Comparison of ENCODE assay signal across 8 cellular contexts in the genomic region with DNA sequence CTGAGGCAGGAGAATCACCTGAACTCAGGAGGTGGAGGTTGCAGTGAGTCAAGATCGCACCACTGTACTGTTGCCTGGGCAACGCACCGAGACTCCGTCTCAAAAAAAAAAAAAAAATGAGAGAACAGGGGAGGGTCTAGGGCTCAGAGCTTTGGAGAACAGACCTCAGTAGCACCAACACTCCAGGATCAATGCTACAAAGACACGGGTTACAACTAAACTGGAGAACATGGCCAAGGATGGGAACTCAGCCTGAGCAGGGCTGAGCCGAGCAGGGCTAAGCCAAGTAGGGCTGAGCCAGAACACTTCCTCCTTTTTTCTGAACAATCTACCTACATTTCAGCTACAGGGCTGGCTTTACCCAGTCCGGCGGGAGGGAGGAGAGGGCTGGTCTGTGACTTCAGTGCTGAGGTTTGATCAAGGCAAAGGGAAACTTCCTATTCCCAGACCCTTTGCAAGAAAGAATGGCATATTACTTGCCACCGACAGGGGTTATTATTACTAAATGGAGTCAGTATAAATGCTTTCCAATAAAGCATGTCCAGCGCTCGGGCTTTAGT. TPM values are rescaled to one million over a fixed set of nuclear protein-coding genes. Genes with fewer than 3 reads are reported as not detected.
A peak's percentile ranks its signal among the peaks of the same experiment; 100 is the strongest.
DNase-seq lines count a peak whose midpoint lies in the region; ATAC-seq, FAIRE-seq and TF ChIP-seq lines count a peak whose summit lies in the region.

No MANE protein-coding gene starts in this region.

- peak overlapping the region; percentile 96 for H3K27ac Mint-ChIP-seq in activated CD4-positive, alpha-beta T cell treated with anti-CD3 and anti-CD28 coated beads, Interleukin-2, amount 10 ng/mL, durations not matched to agents 7 days and 5 days

- H3K4me3 Mint-ChIP-seq in activated CD4-positive, alpha-beta T cell treated with anti-CD3 and anti-CD28 coated beads, Interleukin-2, amount 10 ng/mL, durations not matched to agents 7 days and 5 days: peak overlapping the region; percentile 80

- H3K9me3 Mint-ChIP-seq in activated CD4-positive, alpha-beta T cell treated with anti-CD3 and anti-CD28 coated beads, Interleukin-2, amount 10 ng/mL, durations not matched to agents 7 days and 5 days: no peaks in the 10 kb centered on the region

- POLR2A ChIA-PET in activated CD4-positive, alpha-beta T cell treated with anti-CD3 and anti-CD28 coated beads, Interleukin-2, amount 10 ng/mL, durations not matched to agents 7 days and 5 days (lab: Charles Lee): interaction anchor here (0.6 kb wide), 1 partner anchor 24 kb away, joined by 3 read pairs; no protein-coding TSS in a partner anchor

- DNase-seq in GM12864 (ENCODE audit: low read depth) (no peak), H54 (ENCODE audit: insufficient read length, low spot score) (peak; percentile 31), LNCaP clone FGC (ENCODE audit: low read depth) (no peak), BE2C (no peak), COR-L47 (lab: John Stamatoyannopoulos, UW) (no peak)
- DNase-seq in activated CD4-positive, alpha-beta T cell treated with anti-CD3 and anti-CD28 coated beads, Interleukin-2, amount 10 ng/mL, durations not matched to agents 7 days and 5 days: peak; percentile 63

- CTCF ChIA-PET in activated CD4-positive, alpha-beta T cell treated with anti-CD3 and anti-CD28 coated beads, Interleukin-2, amount 10 ng/mL, durations not matched to agents 7 days and 5 days (lab: Charles Lee): interaction anchor here (1.0 to 1.2 kb wide), 2 partner anchors 22 to 25 kb away, joined by 3 to 5 read pairs; no protein-coding TSS in a partner anchor

- H3K4me1 Mint-ChIP-seq in activated CD4-positive, alpha-beta T cell treated with anti-CD3 and anti-CD28 coated beads, Interleukin-2, amount 10 ng/mL, durations not matched to agents 7 days and 5 days: peaks cover 71% of the 10 kb centered on the region

- TF ChIP-seq POLR2A in H54 (IDR thresholded peaks at IDR 0.05; ENCODE audit: low read depth, low read length): no peak

- peak overlapping the region; percentile 96 for H3K27ac ChIP-seq in neutrophil

- no peaks in the 10 kb centered on the region for H3K27me3 Mint-ChIP-seq in activated CD4-positive, alpha-beta T cell treated with anti-CD3 and anti-CD28 coated beads, Interleukin-2, amount 10 ng/mL, durations not matched to agents 7 days and 5 days

- H3K36me3 ChIP-seq in neutrophil (no peaks in the 10 kb centered on the region), BE2C (no peaks in the 10 kb centered on the region)

- H3K36me3 Mint-ChIP-seq in activated CD4-positive, alpha-beta T cell treated with anti-CD3 and anti-CD28 coated beads, Interleukin-2, amount 10 ng/mL, durations not matched to agents 7 days and 5 days (ENCODE audit: low read depth): peaks cover 39% of the 10 kb centered on the region

- TF ChIP-seq CTCF in GM12864 (IDR thresholded peaks at IDR 0.05; ENCODE audit: low read depth, low read length, missing control alignments): peak; percentile 2
- TF ChIP-seq CTCF in LNCaP clone FGC (IDR thresholded peaks at IDR 0.05; ENCODE audit: control insufficient read depth, extremely low read depth, insufficient read depth): no peak
- no peak for TF ChIP-seq CTCF in neutrophil (IDR thresholded peaks at IDR 0.05)
- TF ChIP-seq CTCF in BE2C (IDR thresholded peaks at IDR 0.05; ENCODE audit: low read depth, low read length): no peak

- H3K27me3 ChIP-seq in neutrophil: no peaks in the 10 kb centered on the region
- H3K27me3 ChIP-seq in BE2C: no peaks in the 10 kb centered on the region

- H3K4me1 ChIP-seq in neutrophil (ENCODE audit: control insufficient read depth in 1 of 2, insufficient read depth in 1 of 2, low read depth in 1 of 2, low read length in 1 of 2) (peaks cover 59 to 63% of the 10 kb centered on the region in 2 experiments), BE2C (peaks cover 7% of the 10 kb centered on the region)

- FAIRE-seq in H54 (lab: Jason Lieb, UNC): no peak

- H3K9me3 ChIP-seq in neutrophil (no peaks in the 10 kb centered on the region), BE2C (no peaks in the 10 kb centered on the region)

- peak; percentile 63 for ATAC-seq in esophagus mucosa

- H3K4me3 ChIP-seq in GM12864 (ENCODE audit: low read depth, low read length) (peak overlapping the region; percentile 26), LNCaP clone FGC (ENCODE audit: low read depth, low read length) (peak overlapping the region; percentile 38), neutrophil (ENCODE audit: low read depth in 1 of 2, low read length in 1 of 2) (peak overlapping the region; percentile 82 to 92), BE2C (ENCODE audit: low read depth, low read length) (no peak overlapping the region; the same call in 1 of the 2 replicates)

RNA-seq across cellular contexts. Expression of gene CASP8, which starts 2.9 kb away (rescaled TPM):
- 10 to 100 TPM; 73.6 to 77.7 TPM for total RNA-seq in activated CD4-positive, alpha-beta T cell treated with anti-CD3 and anti-CD28 coated beads, Interleukin-2, amount 10 ng/mL, durations not matched to agents 7 days and 5 days
- total RNA-seq in esophagus mucosa: 22.5 TPM
- 2.8 TPM for polyA plus RNA-seq in BE2C (2012; ENCODE audit: insufficient read depth, insufficient read length, low read depth)

Comparison
In these comparisons a context has a peak if more than half of its experiments do, and no peak if none do; other contexts are left out.
1. DNase-seq: peak in H54 (single experiment) and activated CD4-positive, alpha-beta T cell treated with anti-CD3 and anti-CD28 coated beads, Interleukin-2, amount 10 ng/mL, durations not matched to agents 7 days and 5 days (single experiment); none in GM12864 (single experiment), LNCaP clone FGC (single experiment), BE2C (single experiment) and COR-L47 (single experiment).